Comparison of ENCODE assay signal across 29 cellular contexts in genomic region chr13:104961246-104961645, GRCh38.
"Had no signal": no experiment of that assay in that cellular context is flagged by ENCODE, and none has a peak within 500 bp of the region (broad histone marks: within the 10 kb centered on the region; RNA-seq: fewer than 3 reads in every experiment).

No MANE protein-coding gene starts in this region.

- ATAC-seq: activated naive CD4-positive, alpha-beta T cell treated with anti-CD3 and anti-CD28 coated beads, Interleukin-2, amount 50 U/mL, for 72 hours; activated naive CD8-positive, alpha-beta T cell treated with anti-CD3 and anti-CD28 coated beads, Interleukin-2, amount 50 U/mL, for 24 hours; activated T-cell treated with anti-CD3 and anti-CD28 coated beads, Interleukin-2, amount 50 U/mL, for 4 hours; activated T-cell treated with anti-CD3 and anti-CD28 coated beads, Interleukin-2, amount 50 U/mL, for 72 hours; activated T-helper 17 cell treated with anti-CD3 and anti-CD28 coated beads, Interleukin-2, amount 50 U/mL, for 72 hours; body of pancreas had no signal

- DNase-seq: activated effector memory CD4-positive, alpha-beta T cell treated with anti-CD3 and anti-CD28 coated beads, Interleukin-2, amount 50 U/mL, for 16 hours; activated effector memory CD4-positive, alpha-beta T cell treated with Interleukin-2 at 50 U/mL for 16 hours; activated gamma-delta T cell; activated gamma-delta T cell treated with Interleukin-2 at 50 U/mL for 16 hours; activated naive CD4-positive, alpha-beta T cell; activated naive CD4-positive, alpha-beta T cell treated with anti-CD3 and anti-CD28 coated beads for 36 hours; activated naive CD4-positive, alpha-beta T cell treated with anti-CD3 and anti-CD28 coated beads, Interleukin-2, amount 10 ng/mL, durations not matched to agents 7 days and 5 days; activated naive CD4-positive, alpha-beta T cell treated with anti-CD3 and anti-CD28 coated beads, Interleukin-2, amount 50 U/mL, for 16 hours; activated naive CD4-positive, alpha-beta T cell treated with Interleukin-2 at 50 U/mL for 16 hours; activated naive CD8-positive, alpha-beta T cell treated with anti-CD3 and anti-CD28 coated beads for 36 hours; activated naive CD8-positive, alpha-beta T cell treated with anti-CD3 and anti-CD28 coated beads, Interleukin-2, amount 10 ng/mL, durations not matched to agents 7 days and 5 days; activated naive CD8-positive, alpha-beta T cell treated with anti-CD3 and anti-CD28 coated beads, Interleukin-2, amount 50 U/mL, for 24 hours; activated T-cell treated with anti-CD3 and anti-CD28 coated beads, Interleukin-2, amount 50 U/mL, for 1 hour; activated T-cell treated with anti-CD3 and anti-CD28 coated beads, Interleukin-2, amount 50 U/mL, for 24 hours; activated T-cell treated with anti-CD3 and anti-CD28 coated beads, Interleukin-2, amount 50 U/mL, for 4 hours; activated T-cell treated with anti-CD3 and anti-CD28 coated beads, Interleukin-2, amount 50 U/mL, for 48 hours; activated T-cell treated with anti-CD3 and anti-CD28 coated beads, Interleukin-2, amount 50 U/mL, for 72 hours; adrenal gland; amniotic stem cell; amygdala; anterior cingulate cortex; aorta; body of pancreas; brain microvascular endothelial cell; caudate nucleus; central memory CD4-positive, alpha-beta T cell; cerebellar nuclear complex had no signal
